In genomic region chr22:38383417-38383816, GRCh38 we compare ENCODE assay signal across 18 cellular contexts.
"Had no signal": no experiment of that assay in that cellular context is flagged by ENCODE, and none has a peak within 500 bp of the region (broad histone marks: within the 10 kb centered on the region; RNA-seq: fewer than 3 reads in every experiment).

No MANE protein-coding gene starts in this region.

- H3K4me3 Mint-ChIP-seq: activated naive CD4-positive, alpha-beta T cell treated with anti-CD3 and anti-CD28 coated beads for 36 hours; activated naive CD8-positive, alpha-beta T cell treated with anti-CD3 and anti-CD28 coated beads, Interleukin-2, amount 50 U/mL, for 24 hours; dendritic cell treated with granulocyte-macrophage colony-stimulating factor and Interleukin-4, amounts not matched to agents 40 ng/mL and 50 ng/mL, for 4 days; immature natural killer cell; mesothelial cell of epicardium; stimulated activated naive CD8-positive, alpha-beta T cell treated with anti-CD3 and anti-CD28 coated beads, Interleukin-15, amount 100 ng/mL, for 72 hours; T-helper 2 cell treated with Interferon-gamma antibody and Interleukin-4, amounts not matched to agents 5 μg/mL and 100 μg/mL, for 36 hours had no signal

- ATAC-seq: activated CD4-positive, CD25-positive, alpha-beta regulatory T cell treated with anti-CD3 and anti-CD28 coated beads, Interleukin-2, amount 50 U/mL, for 24 hours; activated naive CD8-positive, alpha-beta T cell treated with anti-CD3 and anti-CD28 coated beads, Interleukin-2, amount 50 U/mL, for 24 hours; sciatic nerve; stimulated activated naive CD8-positive, alpha-beta T cell treated with anti-CD3 and anti-CD28 coated beads, Interleukin-15, amount 100 ng/mL, for 72 hours had no signal

- H3K9me3 Mint-ChIP-seq: activated naive CD4-positive, alpha-beta T cell treated with anti-CD3 and anti-CD28 coated beads for 36 hours; activated naive CD8-positive, alpha-beta T cell treated with anti-CD3 and anti-CD28 coated beads, Interleukin-2, amount 50 U/mL, for 24 hours; dendritic cell treated with granulocyte-macrophage colony-stimulating factor and Interleukin-4, amounts not matched to agents 40 ng/mL and 50 ng/mL, for 4 days; immature natural killer cell; mesothelial cell of epicardium; stimulated activated naive CD8-positive, alpha-beta T cell treated with anti-CD3 and anti-CD28 coated beads, Interleukin-15, amount 100 ng/mL, for 72 hours had no signal

- H3K27me3 Mint-ChIP-seq: activated naive CD8-positive, alpha-beta T cell treated with anti-CD3 and anti-CD28 coated beads, Interleukin-2, amount 50 U/mL, for 24 hours; dendritic cell treated with granulocyte-macrophage colony-stimulating factor and Interleukin-4, amounts not matched to agents 40 ng/mL and 50 ng/mL, for 4 days; stimulated activated naive CD8-positive, alpha-beta T cell treated with anti-CD3 and anti-CD28 coated beads, Interleukin-15, amount 100 ng/mL, for 72 hours had no signal

- H3K27me3 ChIP-seq: heart left ventricle, upper lobe of left lung had no signal

- H3K4me3 ChIP-seq: heart left ventricle, upper lobe of left lung had no signal

- H3K27ac ChIP-seq: epithelial cell of prostate, heart left ventricle, upper lobe of left lung had no signal

- H3K9me3 ChIP-seq: heart left ventricle, upper lobe of left lung had no signal

- FAIRE-seq: astrocyte, bronchial epithelial cell, frontal cortex had no signal

- DNase-seq: activated CD4-positive, alpha-beta T cell treated with anti-CD3 and anti-CD28 coated beads, Interleukin-2, amount 50 U/mL, for 1 hour; activated CD8-positive, alpha-beta memory T cell treated with anti-CD3 and anti-CD28 coated beads for 24 hours; activated naive CD4-positive, alpha-beta T cell treated with anti-CD3 and anti-CD28 coated beads for 36 hours; activated naive CD8-positive, alpha-beta T cell treated with anti-CD3 and anti-CD28 coated beads, Interleukin-2, amount 50 U/mL, for 24 hours; effector memory CD4-positive, alpha-beta T cell; heart left ventricle; immature natural killer cell; stimulated activated naive CD8-positive, alpha-beta T cell treated with anti-CD3 and anti-CD28 coated beads, Interleukin-15, amount 100 ng/mL, for 72 hours; upper lobe of left lung had no signal

- H3K4me1 ChIP-seq: upper lobe of left lung had no signal

- H3K27ac Mint-ChIP-seq: activated naive CD4-positive, alpha-beta T cell treated with anti-CD3 and anti-CD28 coated beads for 36 hours; activated naive CD8-positive, alpha-beta T cell treated with anti-CD3 and anti-CD28 coated beads, Interleukin-2, amount 50 U/mL, for 24 hours; dendritic cell treated with granulocyte-macrophage colony-stimulating factor and Interleukin-4, amounts not matched to agents 40 ng/mL and 50 ng/mL, for 4 days; mesothelial cell of epicardium; stimulated activated naive CD8-positive, alpha-beta T cell treated with anti-CD3 and anti-CD28 coated beads, Interleukin-15, amount 100 ng/mL, for 72 hours; T-helper 2 cell treated with Interferon-gamma antibody and Interleukin-4, amounts not matched to agents 5 μg/mL and 100 μg/mL, for 36 hours had no signal
